In genomic region chr10:113369185-113369785, GRCh38 we compare ENCODE assay signal across 20 cellular contexts.
DNase-seq lines count a peak whose midpoint lies in the region; ATAC-seq and TF ChIP-seq lines count a peak whose summit lies in the region.
"Had no signal": no experiment of that assay in that cellular context is flagged by ENCODE, and none has a peak within 500 bp of the region (broad histone marks: within the 10 kb centered on the region; RNA-seq: fewer than 3 reads in every experiment).

No MANE protein-coding gene starts in this region.

- no peak overlapping the region for H3K4me3 Mint-ChIP-seq in activated B cell treated with CpG ODN at 0.5 μM for 24 hours
- H3K4me3 Mint-ChIP-seq: CD4-positive, alpha-beta memory T cell had no signal

- H3K4me1 ChIP-seq in parathyroid adenoma: peaks cover 9% of the 10 kb centered on the region

- peak; percentile 27 to 67 for DNase-seq in NCI-H526 (lab: John Stamatoyannopoulos, UW)
- no peak for DNase-seq in NCI-H526 treated with DMSO at 0.1 percent for 48 hours (lab: John Stamatoyannopoulos, UW)
- peak; percentile 54 for DNase-seq in LNCaP clone FGC (ENCODE audit: low read depth)
- no peak for DNase-seq in activated B cell treated with CpG ODN at 0.5 μM for 24 hours
- no peak for DNase-seq in left ventricle myocardium superior
- no peak for DNase-seq in NCI-H187 (lab: John Stamatoyannopoulos, UW)
- DNase-seq: 8988T; CD4-positive, alpha-beta memory T cell; GDM1; GOT3; MM.1S; NCI-H1048; NCI-H2081; NCI-H2171 treated with DMSO at 0.1 percent for 48 hours; NCI-H524 treated with DMSO at 0.1 percent for 48 hours; OCI-M1; Right ventricle myocardium superior had no signal

- no peak overlapping the region for H3K27ac ChIP-seq in parathyroid adenoma

- no peaks in the 10 kb centered on the region for H3K27me3 Mint-ChIP-seq in activated B cell treated with CpG ODN at 0.5 μM for 24 hours

- H3K27me3 ChIP-seq in parathyroid adenoma (ENCODE audit: control insufficient read depth, insufficient read depth, low read length): no peaks in the 10 kb centered on the region

- H3K4me2 ChIP-seq in parathyroid adenoma (ENCODE audit: low read length): peak overlapping the region; percentile 9

- no peaks in the 10 kb centered on the region for H3K9me3 ChIP-seq in parathyroid adenoma (ENCODE audit: control insufficient read depth, low read length)

- H3K9me3 Mint-ChIP-seq in activated B cell treated with CpG ODN at 0.5 μM for 24 hours: peaks cover 4% of the 10 kb centered on the region

- no peaks in the 10 kb centered on the region for H3K36me3 ChIP-seq in parathyroid adenoma (ENCODE audit: control insufficient read depth, insufficient read depth, low read length)

- CTCF ChIA-PET in activated B cell treated with CpG ODN at 0.5 μM for 24 hours (lab: Charles Lee): no interaction called here

- H3K79me2 ChIP-seq in parathyroid adenoma: no peaks in the 10 kb centered on the region

- no peaks in the 10 kb centered on the region for H3K36me3 Mint-ChIP-seq in activated B cell treated with CpG ODN at 0.5 μM for 24 hours (ENCODE audit: low read depth)
- H3K36me3 Mint-ChIP-seq: CD4-positive, alpha-beta memory T cell had no signal

- H2AFZ ChIP-seq in parathyroid adenoma: no peak overlapping the region

- POLR2A ChIA-PET in activated B cell treated with CpG ODN at 0.5 μM for 24 hours (lab: Charles Lee): no interaction called here

- H3K27ac Mint-ChIP-seq in activated B cell treated with CpG ODN at 0.5 μM for 24 hours: peak overlapping the region; percentile 21
- H3K27ac Mint-ChIP-seq: CD4-positive, alpha-beta memory T cell had no signal

- H3K4me1 Mint-ChIP-seq in activated B cell treated with CpG ODN at 0.5 μM for 24 hours: no peaks in the 10 kb centered on the region

- intact Hi-C loops in activated B cell treated with CpG ODN at 0.5 μM for 24 hours (cut with micrococcal nuclease) (no loop called here), left ventricle myocardium superior (cut with micrococcal nuclease) (no loop called here)

- ATAC-seq in activated B cell treated with CpG ODN at 0.5 μM for 24 hours (ENCODE audit: low read depth): no peak
- ATAC-seq in left ventricle myocardium superior: no peak
- ATAC-seq in GM18498 (IDR thresholded peaks at IDR 0.05; ENCODE audit: unreplicated experiment): no peak
- ATAC-seq: HCT116 had no signal

- TF ChIP-seq CTCF in LNCaP clone FGC (IDR thresholded peaks at IDR 0.05; ENCODE audit: control insufficient read depth, extremely low read depth, insufficient read depth) (no peak), activated B cell treated with CpG ODN at 0.5 μM for 24 hours (IDR thresholded peaks at IDR 0.05) (no peak), parathyroid adenoma (IDR thresholded peaks at IDR 0.05) (no peak)

- no peak overlapping the region for H3K4me3 ChIP-seq in LNCaP clone FGC (ENCODE audit: low read depth, low read length)
- no peak overlapping the region for H3K4me3 ChIP-seq in parathyroid adenoma (ENCODE audit: low read depth, low read length)

- H3K9ac ChIP-seq in parathyroid adenoma: no peak overlapping the region

Comparison
In these comparisons a context has a peak if more than half of its experiments do, and no peak if none do; other contexts are left out.
1. DNase-seq: peak in NCI-H526 (2 of 2) and LNCaP clone FGC (single experiment); none in NCI-H526 treated with DMSO at 0.1 percent for 48 hours (single experiment), activated B cell treated with CpG ODN at 0.5 μM for 24 hours (single experiment), left ventricle myocardium superior (single experiment) and NCI-H187 (0 of 2).